In the genomic region with DNA sequence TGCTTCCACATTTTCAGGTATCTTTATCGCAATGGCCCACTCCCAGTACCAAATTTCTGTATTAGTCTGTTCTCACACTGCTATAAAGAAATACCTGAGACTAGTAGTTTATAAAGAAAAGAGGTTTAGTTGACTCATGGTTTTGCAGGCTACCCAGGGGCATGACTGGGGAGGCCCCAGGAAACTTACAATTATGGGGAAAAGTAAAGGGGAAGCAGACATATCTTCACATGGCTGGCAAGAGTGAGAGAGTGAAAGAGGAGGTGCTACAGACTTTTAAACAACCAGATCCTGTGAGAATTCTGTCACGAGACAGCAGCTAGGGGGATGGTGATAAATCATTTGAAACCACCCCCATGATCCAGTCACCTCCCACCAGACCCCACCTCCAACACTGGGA, we compare ENCODE assay signal across 5 cellular contexts.
"Had no signal": no experiment of that assay in that cellular context is flagged by ENCODE, and none has a peak within 500 bp of the region (broad histone marks: within the 10 kb centered on the region; RNA-seq: fewer than 3 reads in every experiment).

No MANE protein-coding gene starts in this region.

- H3K27me3 Mint-ChIP-seq: IgD-negative memory B cell had no signal

- DNase-seq: IMR-90, KBM-7 had no signal

- ATAC-seq: HepG2, K562 had no signal

- H3K27ac Mint-ChIP-seq: IgD-negative memory B cell had no signal
